In genomic region chr15:90558182-90558581, GRCh38 we compare ENCODE assay signal across 9 cellular contexts. TPM values are rescaled to one million over a fixed set of nuclear protein-coding genes. Genes with fewer than 3 reads are reported as not detected.
DNase-seq lines count a peak whose midpoint lies in the region; ATAC-seq, FAIRE-seq and TF ChIP-seq lines count a peak whose summit lies in the region.
"Had no signal": no experiment of that assay in that cellular context is flagged by ENCODE, and none has a peak within 500 bp of the region (broad histone marks: within the 10 kb centered on the region; RNA-seq: fewer than 3 reads in every experiment).

No MANE protein-coding gene starts in this region.

- peaks cover 68% of the 10 kb centered on the region for H3K36me3 Mint-ChIP-seq in activated naive CD4-positive, alpha-beta T cell treated with anti-CD3 and anti-CD28 coated beads, Interleukin-2, amount 10 ng/mL, durations not matched to agents 7 days and 5 days

- DNase-seq in activated naive CD4-positive, alpha-beta T cell treated with anti-CD3 and anti-CD28 coated beads, Interleukin-2, amount 10 ng/mL, durations not matched to agents 7 days and 5 days, result no peak
- DNase-seq in activated naive CD4-positive, alpha-beta T cell (lab: John Stamatoyannopoulos, UW), result no peak
- peak in 2 of 4 experiments; percentile 51 to 76 for DNase-seq in K562 (ENCODE audit: extremely low read depth in 1 of 4, low spot score in 3 of 4)
- no peak for DNase-seq in lung (ENCODE audit: low spot score)
- DNase-seq in upper lobe of left lung, result peak in 1 of 2 donors; percentile 36
- no peak for DNase-seq in NCI-H2107 (lab: John Stamatoyannopoulos, UW)
- DNase-seq: NCI-H524 treated with DMSO at 0.1 percent for 48 hours had no signal

- no peaks in the 10 kb centered on the region; the same call in none of the 2 replicates for H4K20me1 ChIP-seq in K562 (replicated peaks; ENCODE audit: control insufficient read depth, insufficient read depth, low read length)

- H3K9ac ChIP-seq in K562 (ENCODE audit: insufficient read depth in 1 of 2, low read depth in 2 of 2, low read length in 2 of 2), result peak overlapping the region; percentile 11 to 34; a peak in 2 of 4 replicates

- POLR2A ChIA-PET in K562 (lab: Yijun Ruan, JAX), result interaction anchor here (0.9 to 2.1 kb wide), 3 partner anchors 9 to 22 kb away, joined by 3 to 8 read pairs (median 4); no protein-coding TSS in a partner anchor

- TF ChIP-seq POLR2A in K562 (conservative IDR thresholded peaks at IDR 0.05) (no peak), upper lobe of left lung (IDR thresholded peaks at IDR 0.05) (no peak)

- peak overlapping the region; percentile 0 for H3K27ac Mint-ChIP-seq in activated naive CD4-positive, alpha-beta T cell treated with anti-CD3 and anti-CD28 coated beads, Interleukin-2, amount 10 ng/mL, durations not matched to agents 7 days and 5 days

- ATAC-seq in K562 (peak; percentile 87), lung (ENCODE audit: insufficient read depth, low FRiP score) (no peak), upper lobe of left lung (ENCODE audit: low FRiP score in 2 of 2) (peak; percentile 1 to 37), GM21423 (IDR thresholded peaks at IDR 0.05; ENCODE audit: unreplicated experiment) (no peak), HG03439 (IDR thresholded peaks at IDR 0.05; ENCODE audit: unreplicated experiment) (no peak)

- H3K27me3 ChIP-seq in K562 (ENCODE audit: control insufficient read depth in 2 of 2, insufficient read depth in 2 of 2, low read length in 2 of 2), result no peaks in the 10 kb centered on the region
- no peaks in the 10 kb centered on the region for H3K27me3 ChIP-seq in lung (ENCODE audit: control insufficient read depth, insufficient read depth)
- no peaks in the 10 kb centered on the region for H3K27me3 ChIP-seq in upper lobe of left lung

- peaks cover 6% of the 10 kb centered on the region; the same call in 2 of the 3 replicates for H3K79me2 ChIP-seq in K562 (ENCODE audit: control insufficient read depth, insufficient read depth, low read length)

- intact Hi-C loops in K562 (cut with micrococcal nuclease), result no loop called here

- TF ChIP-seq RAD21 in K562 (CRISPR knock-in tag; conservative IDR thresholded peaks at IDR 0.05 in 1 of 2, IDR thresholded peaks at IDR 0.05 in 1 of 2), result no peak; a peak in 1 of 4 replicates

- no peaks in the 10 kb centered on the region; the same call in 1 of the 3 replicates for H3K36me3 ChIP-seq in K562 (ENCODE audit: control insufficient read depth, insufficient read depth, low read length)
- peaks cover 0 to 2% of the 10 kb centered on the region in 2 donors for H3K36me3 ChIP-seq in lung (ENCODE audit: control insufficient read depth in 2 of 2, insufficient read depth in 2 of 2, low read length in 2 of 2)
- no peaks in the 10 kb centered on the region for H3K36me3 ChIP-seq in upper lobe of left lung

- peaks cover 6% of the 10 kb centered on the region for H3K9me3 Mint-ChIP-seq in activated naive CD4-positive, alpha-beta T cell treated with anti-CD3 and anti-CD28 coated beads, Interleukin-2, amount 10 ng/mL, durations not matched to agents 7 days and 5 days

- peak overlapping the region; percentile 67 for H3K4me2 ChIP-seq in K562 (ENCODE audit: insufficient read depth, low read length)

- H3K9me1 ChIP-seq in K562 (ENCODE audit: control insufficient read depth, insufficient read depth, low read length), result no peaks in the 10 kb centered on the region

- H3K27ac ChIP-seq in K562 (ENCODE audit: extremely low read depth, low read depth, low read length) (peak overlapping the region; percentile 70; the same call in 1 of the 3 replicates), lung (ENCODE audit: low read depth in 1 of 2, low read length in 1 of 2) (peak overlapping the region; percentile 62 to 82), upper lobe of left lung (peak overlapping the region; percentile 65 to 79 (median 72))

- H3K9me3 ChIP-seq in K562 (replicated peaks; ENCODE audit: control insufficient read depth, insufficient read depth, low read depth, low read length) (no peaks in the 10 kb centered on the region), lung (ENCODE audit: control insufficient read depth in 2 of 2, insufficient read depth in 1 of 2, low read length in 1 of 2) (no peaks in the 10 kb centered on the region), upper lobe of left lung (no peaks in the 10 kb centered on the region)

- TF ChIP-seq EP300 in K562 (IDR thresholded peaks at IDR 0.05; ENCODE audit: low read length) (no peak), upper lobe of left lung (IDR thresholded peaks at IDR 0.05) (no peak)

- 0 out of 2 replicates have a peak overlapping the region, but pooled peaks have one; percentile 48 for H2AFZ ChIP-seq in K562 (ENCODE audit: low read depth, low read length)

- WGBS in K562 (ENCODE audit: insufficient coverage, low coverage, missing lambda C conversion rate), result 3% methylated on average over 4 of the region's 4 CpGs
- WGBS in lung, 2 donors, result 21 to 40% methylated on average over 4 of the region's 4 CpGs
- 42 to 52% methylated on average over 4 of the region's 4 CpGs for WGBS in upper lobe of left lung, 2 donors

- H3K4me1 ChIP-seq in K562 (replicated peaks in 1 of 2; ENCODE audit: control insufficient read depth in 2 of 2, insufficient read depth in 2 of 2, low read length in 2 of 2), result peaks cover 19 to 22% of the 10 kb centered on the region in 2 experiments
- H3K4me1 ChIP-seq in lung (ENCODE audit: control insufficient read depth in 2 of 2, insufficient read depth in 2 of 2, low read length in 2 of 2), result peaks cover 9 to 43% of the 10 kb centered on the region in 2 donors
- peaks cover 52 to 58% (median 56%) of the 10 kb centered on the region in 4 donors for H3K4me1 ChIP-seq in upper lobe of left lung

- TF ChIP-seq CTCF in K562 (IDR thresholded peaks at IDR 0.05 in 2 of 3, conservative IDR thresholded peaks at IDR 0.05 in 1 of 3; ENCODE audit: insufficient read depth in 2 of 3, low read depth in 1 of 3, low read length in 3 of 3) (peak in 2 of 3 experiments; percentile 21 to 23; a peak in 1 of 6 replicates), lung (IDR thresholded peaks at IDR 0.05; ENCODE audit: control extremely low read depth, extremely low read depth) (no peak), upper lobe of left lung (IDR thresholded peaks at IDR 0.05) (no peak)

- peak; percentile 85 for FAIRE-seq in K562 (lab: Jason Lieb, UNC)

- H3K4me3 ChIP-seq in K562 (no peak overlapping the region), lung (no peak overlapping the region), upper lobe of left lung (no peak overlapping the region)

- H3K4me1 Mint-ChIP-seq in activated naive CD4-positive, alpha-beta T cell treated with anti-CD3 and anti-CD28 coated beads, Interleukin-2, amount 10 ng/mL, durations not matched to agents 7 days and 5 days, result peaks cover 78% of the 10 kb centered on the region

- H3K4me3 Mint-ChIP-seq in activated naive CD4-positive, alpha-beta T cell treated with anti-CD3 and anti-CD28 coated beads, Interleukin-2, amount 10 ng/mL, durations not matched to agents 7 days and 5 days, result no peak overlapping the region

- no TSS peak for BruUV-seq in K562 (replicated peaks; lab: Mats Ljungman, UMichigan)

- CTCF ChIA-PET in activated naive CD4-positive, alpha-beta T cell treated with anti-CD3 and anti-CD28 coated beads, Interleukin-2, amount 10 ng/mL, durations not matched to agents 7 days and 5 days (lab: Charles Lee), result interaction anchor here (1.4 kb wide), 1 partner anchor 12 kb away, joined by 4 read pairs; no protein-coding TSS in a partner anchor
- CTCF ChIA-PET in K562 (lab: Yijun Ruan, JAX; ENCODE audit: low intra/inter-chr PET ratio), result no interaction called here

- in situ Hi-C loops in K562 (cut with MboI), result no loop called here

- H3K27me3 Mint-ChIP-seq in activated naive CD4-positive, alpha-beta T cell treated with anti-CD3 and anti-CD28 coated beads, Interleukin-2, amount 10 ng/mL, durations not matched to agents 7 days and 5 days, result no peaks in the 10 kb centered on the region

TF ChIP-seq in K562, 482 proteins besides CTCF, POLR2A, EP300 and RAD21 (continues in another document):
- no peak for TF ChIP-seq NR2C2 (CRISPR knock-in tag; IDR thresholded peaks at IDR 0.05)
- TF ChIP-seq NR2C2 (tag; IDR thresholded peaks at IDR 0.05), result peak; percentile 84
- peak; percentile 79 for TF ChIP-seq SPI1 (IDR thresholded peaks at IDR 0.05; ENCODE audit: borderline replicate concordance, low read depth, low read length)
- TF ChIP-seq ZZZ3 (IDR thresholded peaks at IDR 0.05), result no peak
- TF ChIP-seq NCOA1 (IDR thresholded peaks at IDR 0.05; ENCODE audit: low read depth), result no peak
- TF ChIP-seq ETV5 (CRISPR knock-in tag; IDR thresholded peaks at IDR 0.05; ENCODE audit: low read depth), result peak; percentile 29; the same call in 1 of the 2 replicates
- TF ChIP-seq ZC3H8 (IDR thresholded peaks at IDR 0.05), result no peak
- no peak for TF ChIP-seq POLR3A (IDR thresholded peaks at IDR 0.05; ENCODE audit: borderline replicate concordance, extremely low read depth, insufficient read depth, insufficient read length)
- peak; percentile 25; the same call in 1 of the 2 replicates for TF ChIP-seq NR2C1 (IDR thresholded peaks at IDR 0.05)
- TF ChIP-seq NR2C1 (tag; IDR thresholded peaks at IDR 0.05), result peak; percentile 58; the same call in 1 of the 2 replicates
- no peak for TF ChIP-seq MECOM (CRISPR knock-in tag; IDR thresholded peaks at IDR 0.05)
- TF ChIP-seq E2F3 (CRISPR knock-in tag; IDR thresholded peaks at IDR 0.05), result no peak
- no peak for TF ChIP-seq SMAD4 (CRISPR knock-in tag; conservative IDR thresholded peaks at IDR 0.05)
- no peak for TF ChIP-seq CSDE1 (IDR thresholded peaks at IDR 0.05)

RNA-seq across cellular contexts. Expression of gene CRTC3, which starts 28.5 kb away (rescaled TPM):
- 42.0 and 91.0 TPM in 2 replicates for total RNA-seq in K562 (2011; cell fraction: chromatin; rRNA removed; ENCODE audit: low replicate concordance)
- 25.7 and 27.0 TPM in 2 replicates for total RNA-seq in K562 (2011; cell fraction: nucleolus; rRNA removed)
- 50.7 and 99.0 TPM in 2 replicates for total RNA-seq in K562 (2011; cell fraction: nucleoplasm; rRNA removed)
- total RNA-seq in K562 (2014; rRNA removed), result 7.5 and 9.1 TPM in 2 replicates
- 9.4 and 10.0 TPM in 2 replicates for total RNA-seq in K562 (2014; rRNA removed; fragmentation: Illumina TruSeq; extraction: Trizol)
- 11.3 and 11.6 TPM in 2 replicates for total RNA-seq in K562 (2015; rRNA removed; fragmentation: Illumina TruSeq; extraction: Trizol)
- total RNA-seq in K562 (2021), result 18.5 and 19.0 TPM in 2 replicates
- 14.1 and 17.2 TPM in 2 replicates for polyA plus RNA-seq in K562 (2011; rRNA removed)
- polyA plus RNA-seq in K562 (2011; cell fraction: cytosol; rRNA removed), result 8.3 and 11.0 TPM in 2 replicates
- polyA plus RNA-seq in K562 (2011; cell fraction: nucleus; rRNA removed), result 17.7 and 22.6 TPM in 2 replicates
- 12.6 and 15.1 TPM in 2 replicates for polyA plus RNA-seq in K562 (2012)
- 12.7 and 13.8 TPM in 2 replicates for polyA plus RNA-seq in K562 (2014; fragmentation: Illumina TruSeq; extraction: Trizol)
- polyA plus RNA-seq in K562 (2014; fragmentation: Nextera tagmentation; extraction: Ambion mirVana), result 1 to 10 TPM; 1.2 to 2.1 TPM
- 9.1 and 11.7 TPM in 2 replicates for polyA plus RNA-seq in K562 (2014; rRNA removed)
- polyA minus RNA-seq in K562 (2011; rRNA and poly(A)+ RNA removed), result 21.2 and 24.0 TPM in 2 replicates
- polyA minus RNA-seq in K562 (2011; cell fraction: cytosol; rRNA and poly(A)+ RNA removed), result 10.8 and 14.3 TPM in 2 replicates
- 14.9 and 20.8 TPM in 2 replicates for polyA minus RNA-seq in K562 (2011; cell fraction: nucleus; rRNA and poly(A)+ RNA removed)
- 10 to 100 TPM; 42.0 to 47.9 TPM for total RNA-seq in lung
- polyA plus RNA-seq in lung, result 10 to 100 TPM; 12.0 to 14.3 TPM
- 10 to 100 TPM; 30.9 to 42.7 (median 35.1) TPM for total RNA-seq in upper lobe of left lung

Comparison
In these comparisons a context has a peak if more than half of its experiments do, and no peak if none do; other contexts are left out.
1. ATAC-seq: peak in K562 (single experiment) and upper lobe of left lung (2 of 2); none in lung (single experiment), GM21423 (single experiment) and HG03439 (single experiment).
2. CTCF ChIP-seq: peak in K562 (2 of 3); none in lung (single experiment) and upper lobe of left lung (0 of 6).
3. Peak in every context shown above with its lines, with median percentiles within 50 percentile points of each other: H3K27ac ChIP-seq.